Comparison of ENCODE assay signal across 9 cellular contexts in genomic region chr2:106638043-106638442, GRCh38.
DNase-seq lines count a peak whose midpoint lies in the region; ATAC-seq and TF ChIP-seq lines count a peak whose summit lies in the region.
"Had no signal": no experiment of that assay in that cellular context is flagged by ENCODE, and none has a peak within 500 bp of the region (broad histone marks: within the 10 kb centered on the region; RNA-seq: fewer than 3 reads in every experiment).

No MANE protein-coding gene starts in this region.

- TF ChIP-seq CTCF in ascending aorta (IDR thresholded peaks at IDR 0.05): peak; percentile 29 to 55 (median 42)

- peak; percentile 20 for DNase-seq in DMS114 treated with DMSO at 0.1 percent for 48 hours (lab: John Stamatoyannopoulos, UW; ENCODE audit: unreplicated experiment)
- peak; percentile 25 for DNase-seq in LoVo (ENCODE audit: low spot score)
- no peak for DNase-seq in ascending aorta (ENCODE audit: low spot score in 2 of 2)
- DNase-seq in medulla oblongata (ENCODE audit: extremely low spot score): peak; percentile 23
- DNase-seq in NCI-H187 (lab: John Stamatoyannopoulos, UW): no peak
- no peak for DNase-seq in stimulated activated CD4-positive, alpha-beta T cell treated with anti-CD3 and anti-CD28 coated beads, Interleukin-4, amount 100 ng/mL, for 4 hours
- no peak for DNase-seq in amniotic stem cell (lab: John Stamatoyannopoulos, UW)
- DNase-seq: HCEC 1CT had no signal

- intact Hi-C loops in ascending aorta (cut with DNase I): loop anchor here (2.0 to 5.0 kb wide), 3 partner anchors 801 to 1294 kb away; no protein-coding TSS in a partner anchor

- H3K9me3 ChIP-seq in ascending aorta: no peaks in the 10 kb centered on the region

- peaks cover 0 to 5% of the 10 kb centered on the region in 2 donors for H3K4me1 ChIP-seq in ascending aorta

- ATAC-seq in HG03159 (IDR thresholded peaks at IDR 0.05; ENCODE audit: unreplicated experiment): no peak

- no peaks in the 10 kb centered on the region for H3K36me3 ChIP-seq in ascending aorta

- no peak overlapping the region for H3K27ac ChIP-seq in ascending aorta

- no peak overlapping the region for H3K4me3 ChIP-seq in ascending aorta

- H3K27me3 ChIP-seq in ascending aorta: no peaks in the 10 kb centered on the region

Comparison
In these comparisons a context has a peak if more than half of its experiments do, and no peak if none do; other contexts are left out.
1. DNase-seq: peak in DMS114 treated with DMSO at 0.1 percent for 48 hours (single experiment), LoVo (single experiment) and medulla oblongata (single experiment); none in ascending aorta (0 of 2), NCI-H187 (0 of 2), stimulated activated CD4-positive, alpha-beta T cell treated with anti-CD3 and anti-CD28 coated beads, Interleukin-4, amount 100 ng/mL, for 4 hours (0 of 2) and amniotic stem cell (single experiment).